ENCODE assay signal across 8 cellular contexts in genomic region chr21:37364722-37365121, GRCh38. TPM values are rescaled to one million over a fixed set of nuclear protein-coding genes. Genes with fewer than 3 reads are reported as not detected.
A peak's percentile ranks its signal among the peaks of the same experiment; 100 is the strongest.
DNase-seq lines count a peak whose midpoint lies in the region; ATAC-seq and TF ChIP-seq lines count a peak whose summit lies in the region.

No MANE protein-coding gene starts in this region.

- no peak for ATAC-seq in stimulated activated naive CD8-positive, alpha-beta T cell treated with anti-CD3 and anti-CD28 coated beads, Interleukin-15, Interleukin-2, amounts not matched to agents 100 U/mL and 50 U/mL, for 24 hours
- ATAC-seq in body of pancreas (no peak), aorta (ENCODE audit: low FRiP score) (no peak), GM18498 (IDR thresholded peaks at IDR 0.05; ENCODE audit: unreplicated experiment) (no peak)

- H3K36me3 ChIP-seq in body of pancreas (replicated peaks in 1 of 2; ENCODE audit: insufficient read depth in 1 of 2, low read depth in 2 of 2) (no peaks in the 10 kb centered on the region), mucosa of rectum (ENCODE audit: control insufficient read depth in 2 of 2, insufficient read depth in 2 of 2, low read length in 2 of 2) (no peaks in the 10 kb centered on the region), aorta (ENCODE audit: control insufficient read depth in 1 of 2, insufficient read depth in 2 of 2, low read length in 1 of 2) (no peaks in the 10 kb centered on the region)

- TF ChIP-seq POLR2A in body of pancreas (IDR thresholded peaks at IDR 0.05), result no peak

- intact Hi-C loops in body of pancreas (cut with DNase I) (no loop called here), aorta (cut with DNase I) (loop anchor here (2.0 to 5.0 kb wide), 5 partner anchors 26 to 292 kb away; partner anchors contain the start of genes PIGP (in 1 of the 2) and TTC3 (in 1 of the 2))

- H3K27me3 ChIP-seq in body of pancreas (no peaks in the 10 kb centered on the region), mucosa of rectum (ENCODE audit: control insufficient read depth in 2 of 2, insufficient read depth in 2 of 2, low read length in 2 of 2) (no peaks in the 10 kb centered on the region), aorta (ENCODE audit: control insufficient read depth in 1 of 2, insufficient read depth in 2 of 2, low read length in 1 of 2) (no peaks in the 10 kb centered on the region)

- no peak for DNase-seq in stimulated activated naive CD8-positive, alpha-beta T cell treated with anti-CD3 and anti-CD28 coated beads, Interleukin-15, Interleukin-2, amounts not matched to agents 100 U/mL and 50 U/mL, for 24 hours
- DNase-seq in body of pancreas, result no peak
- DNase-seq in aorta, result no peak
- DNase-seq in foreskin melanocyte, result no peak
- no peak for DNase-seq in MV-4-11 (lab: John Stamatoyannopoulos, UW)

- H3K27me3 Mint-ChIP-seq in stimulated activated naive CD8-positive, alpha-beta T cell treated with anti-CD3 and anti-CD28 coated beads, Interleukin-15, Interleukin-2, amounts not matched to agents 100 ng/mL and 50 ng/mL, for 24 hours, result no peaks in the 10 kb centered on the region

- H3K4me3 Mint-ChIP-seq in stimulated activated naive CD8-positive, alpha-beta T cell treated with anti-CD3 and anti-CD28 coated beads, Interleukin-15, Interleukin-2, amounts not matched to agents 100 ng/mL and 50 ng/mL, for 24 hours, result peak overlapping the region; percentile 86

- H3K4me1 ChIP-seq in body of pancreas, result peaks cover 19% of the 10 kb centered on the region
- peaks cover 16 to 18% of the 10 kb centered on the region in 2 donors for H3K4me1 ChIP-seq in mucosa of rectum (ENCODE audit: control insufficient read depth in 2 of 2, insufficient read depth in 2 of 2, low read length in 2 of 2)
- H3K4me1 ChIP-seq in aorta (ENCODE audit: control insufficient read depth in 1 of 2, insufficient read depth in 2 of 2, low read length in 2 of 2), result no peaks in the 10 kb centered on the region

- H3K27ac Mint-ChIP-seq in stimulated activated naive CD8-positive, alpha-beta T cell treated with anti-CD3 and anti-CD28 coated beads, Interleukin-15, Interleukin-2, amounts not matched to agents 100 ng/mL and 50 ng/mL, for 24 hours, result peak overlapping the region; percentile 91

- H3K4me3 ChIP-seq in body of pancreas (no peak overlapping the region), mucosa of rectum (ENCODE audit: low read length in 2 of 2) (peak overlapping the region; percentile 66 to 98), aorta (ENCODE audit: low read length in 2 of 2) (no peak overlapping the region)

- H3K36me3 Mint-ChIP-seq in stimulated activated naive CD8-positive, alpha-beta T cell treated with anti-CD3 and anti-CD28 coated beads, Interleukin-15, Interleukin-2, amounts not matched to agents 100 ng/mL and 50 ng/mL, for 24 hours (ENCODE audit: low read depth), result peaks cover 3% of the 10 kb centered on the region

- WGBS in body of pancreas, 2 donors, result 33 to 56% methylated on average over 7 of the region's 7 CpGs
- WGBS in aorta, 2 donors, result 59 to 67% methylated on average over 7 of the region's 7 CpGs

- no peak for TF ChIP-seq CTCF in body of pancreas (IDR thresholded peaks at IDR 0.05)

- H3K9me3 ChIP-seq in body of pancreas (no peaks in the 10 kb centered on the region), mucosa of rectum (ENCODE audit: control insufficient read depth in 2 of 2, low read length in 2 of 2) (no peaks in the 10 kb centered on the region), aorta (ENCODE audit: control insufficient read depth, low read length) (no peaks in the 10 kb centered on the region)

- no peaks in the 10 kb centered on the region for H3K9me3 Mint-ChIP-seq in stimulated activated naive CD8-positive, alpha-beta T cell treated with anti-CD3 and anti-CD28 coated beads, Interleukin-15, Interleukin-2, amounts not matched to agents 100 ng/mL and 50 ng/mL, for 24 hours

- H3K9ac ChIP-seq in mucosa of rectum (ENCODE audit: low read depth in 1 of 2, low read length in 2 of 2), result peak overlapping the region; percentile 78 to 98

- H3K27ac ChIP-seq in body of pancreas (peak overlapping the region; percentile 94 to 100 (median 99)), mucosa of rectum (ENCODE audit: low read depth in 2 of 2, low read length in 2 of 2) (peak overlapping the region in 1 of 2 donors; percentile 9), aorta (ENCODE audit: low read depth in 1 of 2, low read length in 2 of 2) (peak overlapping the region; percentile 44 to 94)

- H3K4me1 Mint-ChIP-seq in stimulated activated naive CD8-positive, alpha-beta T cell treated with anti-CD3 and anti-CD28 coated beads, Interleukin-15, Interleukin-2, amounts not matched to agents 100 ng/mL and 50 ng/mL, for 24 hours (ENCODE audit: low read depth), result peaks cover 25% of the 10 kb centered on the region

RNA-seq across cellular contexts. Expression of gene DYRK1A, which starts 1.9 kb away (rescaled TPM):
- total RNA-seq in body of pancreas (10 to 100 TPM; 42.5 to 44.1 TPM), aorta (10 to 100 TPM; 70.0 to 76.6 TPM)
- 10 to 100 TPM in 1 of 2 donors, 1 to 10 TPM in 1; 8.8 to 21.6 TPM for polyA plus RNA-seq in aorta

Comparison
In these comparisons a context has a peak if more than half of its experiments do, and no peak if none do; other contexts are left out.
1. H3K4me3 ChIP-seq: peak in mucosa of rectum (2 of 2); none in body of pancreas (0 of 2) and aorta (0 of 2).